In the genomic region with DNA sequence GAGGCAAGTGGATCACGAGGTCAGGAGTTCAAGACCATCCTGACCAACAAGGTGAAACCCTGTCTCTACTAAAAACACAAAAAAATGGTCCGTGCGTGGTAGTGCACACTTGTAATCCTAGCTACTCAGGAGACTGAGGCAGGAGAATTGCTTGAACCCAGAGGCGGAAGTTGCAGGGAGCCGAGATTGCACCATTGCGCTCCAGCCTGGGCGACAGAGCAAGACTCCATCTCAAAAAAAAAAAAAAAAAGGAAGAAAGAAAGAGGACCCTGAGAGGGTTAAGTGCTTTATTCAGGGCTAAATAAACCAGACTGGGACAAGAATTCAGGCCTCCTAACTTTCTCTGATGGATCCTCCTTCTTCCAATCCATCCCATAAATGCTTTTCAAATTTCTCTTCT, we compare ENCODE assay signal across 7 cellular contexts. TPM values are rescaled to one million over a fixed set of nuclear protein-coding genes. Genes with fewer than 3 reads are reported as not detected.
DNase-seq lines count a peak whose midpoint lies in the region; ATAC-seq and TF ChIP-seq lines count a peak whose summit lies in the region.
"Not testable (repeated sequence)": the region's sequence is repeated elsewhere in the genome, so short reads cannot be mapped to it uniquely, and the experiment has no call there.

No MANE protein-coding gene starts in this region.

- peaks cover 32% of the 10 kb centered on the region for H4K20me1 ChIP-seq in smooth muscle cell (ENCODE audit: low read depth)

- DNase-seq in HL-60 (ENCODE audit: low read depth in 1 of 2, low spot score in 1 of 2), result peak in 1 of 2 experiments; percentile 84
- DNase-seq in NOMO-1 treated with DMSO at 0.1 percent for 48 hours (lab: John Stamatoyannopoulos, UW; ENCODE audit: unreplicated experiment), result peak; percentile 57
- not testable (repeated sequence) for DNase-seq in T-cell; epithelial cell of prostate (ENCODE audit: low read depth, low spot score); smooth muscle cell (lab: John Stamatoyannopoulos, UW; ENCODE audit: unreplicated experiment)
- peak; percentile 46 for DNase-seq in left ventricle myocardium superior

- 97% methylated on average over 7 of the region's 7 CpGs for WGBS in smooth muscle cell (ENCODE audit: low lambda C conversion rate)

- POLR2A ChIA-PET in T-cell (lab: Charles Lee), result interaction anchor here in 1 of 2 donors (0.6 kb wide), 2 partner anchors 53 to 999 kb away, joined by 3 to 9 read pairs; no protein-coding TSS in a partner anchor

- not testable (repeated sequence) for H3K4me1 ChIP-seq in smooth muscle cell (ENCODE audit: low read depth)

- not testable (repeated sequence) for H3K9me3 Mint-ChIP-seq in T-cell; activated T-helper 17 cell treated with anti-CD3 and anti-CD28 coated beads, Interleukin-2, amount 50 U/mL, for 72 hours

- ATAC-seq in T-cell (replicated peaks in 1 of 4); activated T-helper 17 cell treated with anti-CD3 and anti-CD28 coated beads, Interleukin-2, amount 50 U/mL, for 72 hours (replicated peaks): not testable (repeated sequence)
- peak; percentile 47 for ATAC-seq in left ventricle myocardium superior

- CTCF ChIA-PET in T-cell (lab: Charles Lee), result interaction anchor here in 1 of 2 donors (1.1 to 1.6 kb wide), 2 partner anchors 46 to 57 kb away, joined by 3 to 5 read pairs; no protein-coding TSS in a partner anchor

- H3K27ac ChIP-seq in HL-60 (replicated peaks), result peak overlapping the region; percentile 54
- peak overlapping the region; percentile 78 for H3K27ac ChIP-seq in epithelial cell of prostate
- H3K27ac ChIP-seq in smooth muscle cell (ENCODE audit: low read depth), result peak overlapping the region; percentile 31

- not testable (repeated sequence) for H3K4me3 ChIP-seq in HL-60 (replicated peaks; ENCODE audit: insufficient read depth, low read length); smooth muscle cell

- H3K4me1 Mint-ChIP-seq in T-cell, result peaks cover 40 to 63% (median 49%) of the 10 kb centered on the region in 3 donors
- peaks cover 50% of the 10 kb centered on the region for H3K4me1 Mint-ChIP-seq in activated T-helper 17 cell treated with anti-CD3 and anti-CD28 coated beads, Interleukin-2, amount 50 U/mL, for 72 hours

- not testable (repeated sequence) for H3K36me3 ChIP-seq in smooth muscle cell (ENCODE audit: low read depth)

- H3K9ac ChIP-seq in smooth muscle cell (ENCODE audit: low read depth), result not testable (repeated sequence)

- intact Hi-C loops in left ventricle myocardium superior (cut with micrococcal nuclease), result not testable (repeated sequence)

- H3K27ac Mint-ChIP-seq in T-cell, result peak overlapping the region; percentile 12 to 85
- H3K27ac Mint-ChIP-seq in activated T-helper 17 cell treated with anti-CD3 and anti-CD28 coated beads, Interleukin-2, amount 50 U/mL, for 72 hours, result peak overlapping the region; percentile 74

- H3K27me3 Mint-ChIP-seq in T-cell; activated T-helper 17 cell treated with anti-CD3 and anti-CD28 coated beads, Interleukin-2, amount 50 U/mL, for 72 hours: not testable (repeated sequence)

- not testable (repeated sequence) for H2AFZ ChIP-seq in smooth muscle cell (ENCODE audit: low read depth)

- not testable (repeated sequence) for H3K9me3 ChIP-seq in smooth muscle cell (replicated peaks; ENCODE audit: low read depth)

- not testable (repeated sequence) for H3K36me3 Mint-ChIP-seq in T-cell; activated T-helper 17 cell treated with anti-CD3 and anti-CD28 coated beads, Interleukin-2, amount 50 U/mL, for 72 hours (ENCODE audit: low read depth)

- not testable (repeated sequence) for H3K4me3 Mint-ChIP-seq in T-cell
- peak overlapping the region; percentile 78 for H3K4me3 Mint-ChIP-seq in activated T-helper 17 cell treated with anti-CD3 and anti-CD28 coated beads, Interleukin-2, amount 50 U/mL, for 72 hours

- peaks cover 17% of the 10 kb centered on the region for H3F3A ChIP-seq in smooth muscle cell (ENCODE audit: low read depth)

- peaks cover 94% of the 10 kb centered on the region for H3K79me2 ChIP-seq in smooth muscle cell (ENCODE audit: low read depth)

- TF ChIP-seq CTCF in HL-60 (IDR thresholded peaks at IDR 0.05; ENCODE audit: insufficient read depth, low read length); smooth muscle cell (IDR thresholded peaks at IDR 0.05; ENCODE audit: borderline replicate concordance, insufficient read depth, poor library complexity, severe bottlenecking): not testable (repeated sequence)

- H3K27me3 ChIP-seq in HL-60 (ENCODE audit: insufficient read depth, poor library complexity, severe bottlenecking); smooth muscle cell (ENCODE audit: low read depth): not testable (repeated sequence)

- not testable (repeated sequence) for H3K4me2 ChIP-seq in smooth muscle cell

RNA-seq across cellular contexts. Expression of gene ATXN1, which starts 54.8 kb away (rescaled TPM):
- 100 to 1,000 TPM in 1 of 5 donors, 10 to 100 TPM in 4; 65.1 to 101 (median 77.5) TPM for total RNA-seq in T-cell
- total RNA-seq in activated T-helper 17 cell treated with anti-CD3 and anti-CD28 coated beads, Interleukin-2, amount 50 U/mL, for 72 hours, result 100 to 1,000 TPM in 1 of 2 donors, 10 to 100 TPM in 1; 41.0 to 115 TPM
- total RNA-seq in left ventricle myocardium superior, result 45.2 TPM
- total RNA-seq in smooth muscle cell, result 40.6 and 45.8 TPM in 2 replicates
- polyA plus RNA-seq in smooth muscle cell, result 17.9 and 22.8 TPM in 2 replicates
